14 cellular contexts compared by ENCODE assay signal in the genomic region with DNA sequence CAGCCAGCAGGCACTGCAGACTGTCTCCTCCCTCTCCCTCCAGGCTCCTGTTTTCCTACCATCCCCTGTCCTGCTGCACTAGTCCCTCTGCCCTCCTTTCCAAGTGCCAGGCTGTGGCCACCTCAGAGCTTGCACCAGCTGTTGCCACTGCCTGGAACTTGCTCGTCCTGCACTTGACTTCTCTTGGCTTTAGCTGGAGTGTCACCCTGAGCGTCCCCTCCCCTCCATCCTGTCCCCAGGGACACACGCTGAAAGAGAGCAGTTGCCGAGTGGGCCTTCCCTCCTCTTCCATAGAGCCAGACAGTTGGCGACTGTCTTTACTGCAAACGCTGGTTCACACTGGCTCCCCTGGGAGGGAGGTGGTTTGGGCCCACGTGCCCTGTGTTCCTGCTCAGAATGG. TPM values are rescaled to one million over a fixed set of nuclear protein-coding genes. Genes with fewer than 3 reads are reported as not detected.
"Had no signal": no experiment of that assay in that cellular context is flagged by ENCODE, and none has a peak within 500 bp of the region (broad histone marks: within the 10 kb centered on the region; RNA-seq: fewer than 3 reads in every experiment).

No MANE protein-coding gene starts in this region.

RNA-seq across cellular contexts. Expression of a gene that starts 41.9 kb away (rescaled TPM):
- total RNA-seq: activated CD8-positive, alpha-beta memory T cell treated with anti-CD3 and anti-CD28 coated beads for 36 hours; activated CD8-positive, alpha-beta T cell treated with anti-CD3 and anti-CD28 coated beads for 36 hours; activated naive CD8-positive, alpha-beta T cell treated with anti-CD3 and anti-CD28 coated beads, Interleukin-2, amount 10 ng/mL, durations not matched to agents 7 days and 5 days; activated T-cell treated with anti-CD3 and anti-CD28 coated beads, Interleukin-2, amount 50 U/mL, for 72 hours; activated T-helper 17 cell treated with anti-CD3 and anti-CD28 coated beads, Interleukin-2, amount 50 U/mL, for 72 hours; ascending aorta; breast epithelium; cardiac septum; LHCN-M2; RPMI7951; SJCRH30; T-helper 1 cell treated with Interleukin-12 subunit alpha and Interleukin-12 subunit beta and Interleukin-4 antibody, amounts not matched to agents 30 ng/mL and 1 ng/mL, for 36 hours; T-helper 2 cell treated with Interferon-gamma antibody and Interleukin-4, amounts not matched to agents 100 ng/mL and 5 ng/mL, for 36 hours had no signal
- polyA plus RNA-seq: adipose tissue had no signal
